8 cellular contexts compared by ENCODE assay signal in genomic region chr2:229910832-229911412, GRCh38. TPM values are rescaled to one million over a fixed set of nuclear protein-coding genes. Genes with fewer than 3 reads are reported as not detected.
DNase-seq lines count a peak whose midpoint lies in the region; ATAC-seq and TF ChIP-seq lines count a peak whose summit lies in the region.

No MANE protein-coding gene starts in this region.

- no peak overlapping the region for H4K12ac ChIP-seq in trophoblast cell (ENCODE audit: low read depth, low read length)

- no peak overlapping the region for H2AFZ ChIP-seq in trophoblast cell (ENCODE audit: insufficient read depth, low read length, poor library complexity)

- no peak overlapping the region for H2BK5ac ChIP-seq in trophoblast cell (ENCODE audit: low read depth, low read length, poor library complexity)

- CTCF ChIA-PET in BJ (lab: Yijun Ruan, JAX), result interaction anchor here (0.8 to 1.2 kb wide), 4 partner anchors 9 to 110 kb away, joined by 3 to 4 read pairs (median 4); no protein-coding TSS in a partner anchor

- no peak overlapping the region for H3K27ac ChIP-seq in trophoblast cell (ENCODE audit: low read depth, low read length)

- ATAC-seq in GM18505 (IDR thresholded peaks at IDR 0.05; ENCODE audit: unreplicated experiment), result peak; percentile 52
- peak; percentile 54 for ATAC-seq in HG03064 (IDR thresholded peaks at IDR 0.05; ENCODE audit: low read depth, unreplicated experiment)
- ATAC-seq in SK-N-SH treated with all-trans-retinoic acid at 6 μM for 48 hours, result peak; percentile 75

- no peak overlapping the region for H3K18ac ChIP-seq in trophoblast cell (ENCODE audit: low read length)

- H3K27me3 ChIP-seq in BJ (ENCODE audit: control insufficient read depth, insufficient read depth, low read length), result no peaks in the 10 kb centered on the region
- no peaks in the 10 kb centered on the region for H3K27me3 ChIP-seq in trophoblast cell (ENCODE audit: insufficient read depth, low read length)

- H3K4ac ChIP-seq in trophoblast cell (ENCODE audit: low read depth, low read length), result no peak overlapping the region

- H3K79me1 ChIP-seq in trophoblast cell (ENCODE audit: low read length), result no peaks in the 10 kb centered on the region

- H3K9me3 ChIP-seq in trophoblast cell (ENCODE audit: insufficient read depth, low read depth, low read length), result no peaks in the 10 kb centered on the region

- no peak overlapping the region for H3K23ac ChIP-seq in trophoblast cell (ENCODE audit: low read length)

- no peak overlapping the region for H4K8ac ChIP-seq in trophoblast cell (ENCODE audit: low read depth, low read length)

- WGBS in trophoblast cell (ENCODE audit: extremely low coverage, insufficient coverage, insufficient read length), result no CpG with 5 or more reads among the region's 1 CpG

- H3K4me2 ChIP-seq in trophoblast cell (ENCODE audit: low read length), result no peak overlapping the region

- no peak overlapping the region for H2BK120ac ChIP-seq in trophoblast cell (ENCODE audit: insufficient read depth, low read length, poor library complexity)

- peaks cover 14% of the 10 kb centered on the region for H3K79me2 ChIP-seq in trophoblast cell (ENCODE audit: control insufficient read depth, insufficient read depth, low read length, poor library complexity)

- no peaks in the 10 kb centered on the region; the same call in 1 of the 2 replicates for H3K36me3 ChIP-seq in BJ (ENCODE audit: control insufficient read depth, insufficient read depth, low read length)
- peaks cover 5 to 14% of the 10 kb centered on the region in 2 experiments for H3K36me3 ChIP-seq in trophoblast cell (ENCODE audit: control insufficient read depth in 1 of 2, insufficient read depth in 2 of 2, low read length in 2 of 2)

- no peak overlapping the region for H3K9ac ChIP-seq in trophoblast cell (ENCODE audit: low read length)

- no peak overlapping the region for H4K91ac ChIP-seq in trophoblast cell (ENCODE audit: low read depth, low read length)

- H3K4me3 ChIP-seq in BJ (ENCODE audit: low read depth, low read length) (no peak overlapping the region), trophoblast cell (ENCODE audit: low read depth, low read length) (no peak overlapping the region)

- no peak overlapping the region for H3K14ac ChIP-seq in trophoblast cell (ENCODE audit: low read length)

- POLR2A ChIA-PET in BJ (lab: Charles Lee), result no interaction called here

- DNase-seq in BJ (ENCODE audit: low read depth) (no peak), globus pallidus (ENCODE audit: low spot score) (peak; percentile 20), SHP77 treated with DMSO at 0.1 percent for 48 hours (lab: John Stamatoyannopoulos, UW) (no peak), trophoblast cell (no peak), ecto neural progenitor cell (ENCODE audit: low spot score) (no peak)

- peak; percentile 37; the same call in 1 of the 2 replicates for TF ChIP-seq CTCF in BJ (IDR thresholded peaks at IDR 0.05; ENCODE audit: insufficient read depth, low read depth, low read length)

- H2BK12ac ChIP-seq in trophoblast cell (ENCODE audit: low read length), result no peak overlapping the region

- no peak overlapping the region for H2AK5ac ChIP-seq in trophoblast cell (ENCODE audit: low read length)

- no peaks in the 10 kb centered on the region for H3K4me1 ChIP-seq in trophoblast cell (ENCODE audit: control insufficient read depth in 1 of 2, insufficient read depth in 2 of 2, low read length in 2 of 2)

- TF ChIP-seq POLR2A in GM18505 (IDR thresholded peaks at IDR 0.05; ENCODE audit: borderline replicate concordance, extremely low read depth, insufficient read depth, insufficient read length), result no peak

TF ChIP-seq in SK-N-SH treated with all-trans-retinoic acid at 6 μM for 48 hours, 23 proteins besides CTCF, POLR2A, EP300 and RAD21:
- no peak for TF ChIP-seq ZC3H10 (CRISPR knock-in tag; IDR thresholded peaks at IDR 0.05)
- TF ChIP-seq, protein P1, sequence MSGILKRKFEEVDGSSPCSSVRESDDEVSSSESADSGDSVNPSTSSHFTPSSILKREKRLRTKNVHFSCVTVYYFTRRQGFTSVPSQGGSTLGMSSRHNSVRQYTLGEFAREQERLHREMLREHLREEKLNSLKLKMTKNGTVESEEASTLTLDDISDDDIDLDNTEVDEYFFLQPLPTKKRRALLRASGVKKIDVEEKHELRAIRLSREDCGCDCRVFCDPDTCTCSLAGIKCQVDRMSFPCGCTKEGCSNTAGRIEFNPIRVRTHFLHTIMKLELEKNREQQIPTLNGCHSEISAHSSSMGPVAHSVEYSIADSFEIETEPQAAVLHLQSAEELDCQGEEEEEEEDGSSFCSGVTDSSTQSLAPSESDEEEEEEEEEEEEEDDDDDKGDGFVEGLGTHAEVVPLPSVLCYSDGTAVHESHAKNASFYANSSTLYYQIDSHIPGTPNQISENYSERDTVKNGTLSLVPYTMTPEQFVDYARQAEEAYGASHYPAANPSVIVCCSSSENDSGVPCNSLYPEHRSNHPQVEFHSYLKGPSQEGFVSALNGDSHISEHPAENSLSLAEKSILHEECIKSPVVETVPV (CRISPR knock-in tag; IDR thresholded peaks at IDR 0.05), result no peak
- TF ChIP-seq TOX (CRISPR knock-in tag; IDR thresholded peaks at IDR 0.05; ENCODE audit: borderline replicate concordance), result no peak
- TF ChIP-seq BACH2 (CRISPR knock-in tag; IDR thresholded peaks at IDR 0.05; ENCODE audit: borderline replicate concordance), result no peak
- TF ChIP-seq ESRRG (CRISPR knock-in tag; IDR thresholded peaks at IDR 0.05), result no peak
- no peak for TF ChIP-seq PPARA (CRISPR knock-in tag; IDR thresholded peaks at IDR 0.05; ENCODE audit: borderline replicate concordance)
- TF ChIP-seq ZNF70 (CRISPR knock-in tag; IDR thresholded peaks at IDR 0.05), result no peak
- TF ChIP-seq TCF4 (CRISPR knock-in tag; IDR thresholded peaks at IDR 0.05; ENCODE audit: borderline replicate concordance), result no peak
- no peak for TF ChIP-seq SNAI2 (CRISPR knock-in tag; IDR thresholded peaks at IDR 0.05)
- no peak for TF ChIP-seq ZNF565 (CRISPR knock-in tag; conservative IDR thresholded peaks at IDR 0.05; ENCODE audit: low read depth)
- TF ChIP-seq PATZ1 (CRISPR knock-in tag; IDR thresholded peaks at IDR 0.05; ENCODE audit: borderline replicate concordance), result no peak

RNA-seq across cellular contexts. Expression of gene TRIP12, which starts 10.9 kb away (rescaled TPM):
- 92.6 and 137 TPM in 2 replicates for polyA plus RNA-seq in BJ (2011; rRNA removed)
- 246 and 295 TPM in 2 replicates for polyA minus RNA-seq in BJ (2011; rRNA and poly(A)+ RNA removed)
- 119 and 122 TPM in 2 replicates for polyA plus RNA-seq in trophoblast cell (2013)

RNA-seq across cellular contexts. Expression of gene FBXO36, which starts 11.4 kb away (rescaled TPM):
- 2.4 and 2.8 TPM in 2 replicates for polyA plus RNA-seq in BJ (2011; rRNA removed)
- 1.5 and 2.0 TPM in 2 replicates for polyA minus RNA-seq in BJ (2011; rRNA and poly(A)+ RNA removed)
- 2.7 and 2.9 TPM in 2 replicates for polyA plus RNA-seq in trophoblast cell (2013)
